Comparison of ENCODE assay signal across 21 cellular contexts in genomic region chr10:43774234-43774769, GRCh38.
A peak's percentile ranks its signal among the peaks of the same experiment; 100 is the strongest.
DNase-seq lines count a peak whose midpoint lies in the region; ATAC-seq, FAIRE-seq and TF ChIP-seq lines count a peak whose summit lies in the region.
"Had no signal": no experiment of that assay in that cellular context is flagged by ENCODE, and none has a peak within 500 bp of the region (broad histone marks: within the 10 kb centered on the region; RNA-seq: fewer than 3 reads in every experiment).

No MANE protein-coding gene starts in this region.

- H3K4me3 ChIP-seq in HepG2 (replicated peaks in 1 of 3; ENCODE audit: insufficient read depth in 1 of 3, low read depth in 2 of 3, low read length in 3 of 3) (no peak overlapping the region), right lobe of liver (no peak overlapping the region), SK-N-SH (ENCODE audit: low read depth in 2 of 2, low read length in 1 of 2) (no peak overlapping the region)
- H3K4me3 ChIP-seq: GM23248 had no signal

- H3K36me3 ChIP-seq in HepG2 (replicated peaks in 1 of 2; ENCODE audit: control insufficient read depth in 1 of 2, insufficient read depth in 2 of 2, low read length in 2 of 2) (no peaks in the 10 kb centered on the region), right lobe of liver (no peaks in the 10 kb centered on the region), SK-N-SH (replicated peaks in 1 of 2; ENCODE audit: control insufficient read depth in 1 of 2, insufficient read depth in 2 of 2, low read length in 1 of 2) (no peaks in the 10 kb centered on the region)

- H3K9me2 ChIP-seq in SK-N-SH, result peaks cover 3% of the 10 kb centered on the region; the same call in 1 of the 2 replicates

- intact Hi-C loops in HepG2 (cut with micrococcal nuclease; ENCODE audit: unreplicated experiment) (no loop called here), right lobe of liver (cut with DNase I) (no loop called here)

- no peak for TF ChIP-seq RAD21 in HepG2 (CRISPR knock-in tag; IDR thresholded peaks at IDR 0.05)
- TF ChIP-seq RAD21 in SK-N-SH (IDR thresholded peaks at IDR 0.05; ENCODE audit: low read length), result no peak

- TF ChIP-seq EP300 in HepG2 (IDR thresholded peaks at IDR 0.05; ENCODE audit: low read depth in 2 of 2, low read length in 2 of 2) (no peak), HepG2 (CRISPR knock-in tag; IDR thresholded peaks at IDR 0.05; ENCODE audit: borderline replicate concordance) (no peak), SK-N-SH (IDR thresholded peaks at IDR 0.05; ENCODE audit: borderline replicate concordance in 1 of 2, low read depth in 1 of 2, low read length in 1 of 2) (no peak)

- in situ Hi-C loops in HepG2 (cut with HindIII; ENCODE audit: extremely low pct_ligation_motif_present, low pct_unique_long_range_greater_than_20kb), result no loop called here

- ATAC-seq in HepG2 (no peak), right lobe of liver (no peak), GM19328 (IDR thresholded peaks at IDR 0.05; ENCODE audit: unreplicated experiment) (no peak)
- ATAC-seq: HCT116 had no signal

- H2AFZ ChIP-seq in HepG2 (ENCODE audit: low read length) (no peak overlapping the region), SK-N-SH (ENCODE audit: low read depth) (no peak overlapping the region)
- H2AFZ ChIP-seq: GM23248 had no signal

- FAIRE-seq in HepG2 (lab: Jason Lieb, UNC), result no peak
- FAIRE-seq: GM12892, H54 had no signal

- H3K9me3 ChIP-seq in HepG2 (ENCODE audit: low read length), result no peaks in the 10 kb centered on the region
- H3K9me3 ChIP-seq in right lobe of liver, result no peaks in the 10 kb centered on the region
- H3K9me3 ChIP-seq in SK-N-SH, result peaks cover 16% of the 10 kb centered on the region; the same call in 1 of the 2 replicates

- no peaks in the 10 kb centered on the region; the same call in 1 of the 2 replicates for H4K20me1 ChIP-seq in HepG2 (ENCODE audit: insufficient read depth, low read length)
- no peaks in the 10 kb centered on the region for H4K20me1 ChIP-seq in SK-N-SH (ENCODE audit: insufficient read depth)

- no peaks in the 10 kb centered on the region for H3K79me2 ChIP-seq in HepG2 (ENCODE audit: insufficient read depth, low read length)
- H3K79me2 ChIP-seq in SK-N-SH (ENCODE audit: insufficient read depth), result no peaks in the 10 kb centered on the region

- H3K4me2 ChIP-seq in HepG2 (ENCODE audit: low read depth, low read length), result no peak overlapping the region
- H3K4me2 ChIP-seq in SK-N-SH, result no peak overlapping the region

- DNase-seq in HepG2 (ENCODE audit: low spot score) (no peak), right lobe of liver (no peak), dermis blood vessel endothelial cell (peak; percentile 37), retina (peak; percentile 30), SK-N-SH (no peak)
- no peak for DNase-seq in stimulated activated CD4-positive, alpha-beta T cell treated with anti-CD3 and anti-CD28 coated beads, Interleukin-4, amount 100 ng/mL, for 4 hours
- DNase-seq: 8988T; AML-193; C1 segment of cervical spinal cord; Calu3; CD4-positive, alpha-beta T cell; DMS153; DND-41; GDM1; GM23248; IMR-90 had no signal

- H3K4me1 ChIP-seq in HepG2 (ENCODE audit: insufficient read depth, low read length), result no peaks in the 10 kb centered on the region
- H3K4me1 ChIP-seq in right lobe of liver, result no peaks in the 10 kb centered on the region
- no peaks in the 10 kb centered on the region for H3K4me1 ChIP-seq in SK-N-SH (ENCODE audit: control insufficient read depth in 1 of 2, insufficient read depth in 2 of 2, low read depth in 1 of 2, low read length in 1 of 2)

- no TSS peak for BruUV-seq in HepG2 (replicated peaks; lab: Mats Ljungman, UMichigan)

- H3K27me3 ChIP-seq in HepG2 (ENCODE audit: control insufficient read depth in 1 of 2, insufficient read depth in 2 of 2, low read length in 2 of 2), result 0 out of 5 replicates have a peak, but pooled peaks cover 0 to 4% of the 10 kb centered on the region in 2 experiments
- no peaks in the 10 kb centered on the region for H3K27me3 ChIP-seq in right lobe of liver
- H3K27me3 ChIP-seq in SK-N-SH (ENCODE audit: insufficient read depth), result no peaks in the 10 kb centered on the region

- no peaks in the 10 kb centered on the region for H3F3A ChIP-seq in SK-N-SH (replicated peaks; ENCODE audit: insufficient read depth)

- TF ChIP-seq POLR2A in HepG2 (IDR thresholded peaks at IDR 0.05; ENCODE audit: insufficient read depth in 1 of 2, low read depth in 2 of 2, low read length in 2 of 2) (no peak), right lobe of liver (IDR thresholded peaks at IDR 0.05) (no peak)

- no peak overlapping the region for H3K27ac ChIP-seq in HepG2 (ENCODE audit: extremely low read length, insufficient read depth, low read length)
- H3K27ac ChIP-seq in right lobe of liver, result no peak overlapping the region
- no peak overlapping the region for H3K27ac ChIP-seq in SK-N-SH (ENCODE audit: low read depth in 2 of 2, low read length in 1 of 2)
- H3K27ac ChIP-seq: GM23248, HL-60 had no signal

- 38% methylated on average over 5 of the region's 5 CpGs for WGBS in HepG2 (ENCODE audit: low lambda C conversion rate)
- WGBS in right lobe of liver (ENCODE audit: insufficient coverage, low coverage, low lambda C conversion rate, missing lambda C conversion rate), result 28% methylated on average over 5 of the region's 5 CpGs
- 27% methylated on average over 5 of the region's 5 CpGs for WGBS in SK-N-SH (ENCODE audit: low lambda C conversion rate)

- CTCF ChIA-PET in HepG2 (lab: Yijun Ruan, JAX; ENCODE audit: low intra/inter-chr PET ratio, low total read pairs), result no interaction called here
- CTCF ChIA-PET in SK-N-SH (lab: Yijun Ruan, JAX), result no interaction called here

- POLR2A ChIA-PET in HepG2 (lab: Yijun Ruan, JAX), result no interaction called here
- POLR2A ChIA-PET in SK-N-SH (lab: Yijun Ruan, JAX), result no interaction called here

- no peak for TF ChIP-seq CTCF in HepG2 (CRISPR knock-in tag; IDR thresholded peaks at IDR 0.05)
- TF ChIP-seq CTCF in right lobe of liver (IDR thresholded peaks at IDR 0.05), result no peak
- no peak for TF ChIP-seq CTCF in SK-N-SH (IDR thresholded peaks at IDR 0.05)

- H3K9ac ChIP-seq in HepG2 (ENCODE audit: insufficient read depth, low read depth, low read length), result no peak overlapping the region
- H3K9ac ChIP-seq in SK-N-SH, result no peak overlapping the region
- H3K9ac ChIP-seq: GM23248 had no signal

TF ChIP-seq in HepG2, 621 proteins besides CTCF, POLR2A, EP300 and RAD21 (continues in another document):
- TF ChIP-seq CREB1 (IDR thresholded peaks at IDR 0.05) (peak; percentile 85), CREB1 (CRISPR knock-in tag; IDR thresholded peaks at IDR 0.05) (no peak), FOXK1 (CRISPR knock-in tag; IDR thresholded peaks at IDR 0.05; ENCODE audit: borderline replicate concordance, low read depth) (no peak), ZNF710 (CRISPR knock-in tag; IDR thresholded peaks at IDR 0.05; ENCODE audit: borderline replicate concordance) (no peak), ZFP62 (CRISPR knock-in tag; IDR thresholded peaks at IDR 0.05) (no peak), MAZ (IDR thresholded peaks at IDR 0.05; ENCODE audit: borderline replicate concordance, low read depth, low read length) (no peak), MAZ (CRISPR knock-in tag; IDR thresholded peaks at IDR 0.05; ENCODE audit: low read depth) (no peak)

TF ChIP-seq in SK-N-SH, 30 proteins besides CTCF, POLR2A, EP300 and RAD21:
- TF ChIP-seq ELF1 (IDR thresholded peaks at IDR 0.05) (no peak), MAX (IDR thresholded peaks at IDR 0.05; ENCODE audit: low read depth) (no peak), TEAD4 (IDR thresholded peaks at IDR 0.05; ENCODE audit: borderline replicate concordance, insufficient read depth) (no peak), NFIC (IDR thresholded peaks at IDR 0.05; ENCODE audit: borderline replicate concordance) (no peak), NRF1 (IDR thresholded peaks at IDR 0.05; ENCODE audit: low read depth, low read length) (no peak), YY1 (IDR thresholded peaks at IDR 0.05; ENCODE audit: low read depth) (no peak), MEF2A (IDR thresholded peaks at IDR 0.05; ENCODE audit: borderline replicate concordance, low read depth) (no peak), RFX5 (IDR thresholded peaks at IDR 0.05; ENCODE audit: low read length) (no peak), JUND (IDR thresholded peaks at IDR 0.05) (no peak)
- TF ChIP-seq, protein P1, sequence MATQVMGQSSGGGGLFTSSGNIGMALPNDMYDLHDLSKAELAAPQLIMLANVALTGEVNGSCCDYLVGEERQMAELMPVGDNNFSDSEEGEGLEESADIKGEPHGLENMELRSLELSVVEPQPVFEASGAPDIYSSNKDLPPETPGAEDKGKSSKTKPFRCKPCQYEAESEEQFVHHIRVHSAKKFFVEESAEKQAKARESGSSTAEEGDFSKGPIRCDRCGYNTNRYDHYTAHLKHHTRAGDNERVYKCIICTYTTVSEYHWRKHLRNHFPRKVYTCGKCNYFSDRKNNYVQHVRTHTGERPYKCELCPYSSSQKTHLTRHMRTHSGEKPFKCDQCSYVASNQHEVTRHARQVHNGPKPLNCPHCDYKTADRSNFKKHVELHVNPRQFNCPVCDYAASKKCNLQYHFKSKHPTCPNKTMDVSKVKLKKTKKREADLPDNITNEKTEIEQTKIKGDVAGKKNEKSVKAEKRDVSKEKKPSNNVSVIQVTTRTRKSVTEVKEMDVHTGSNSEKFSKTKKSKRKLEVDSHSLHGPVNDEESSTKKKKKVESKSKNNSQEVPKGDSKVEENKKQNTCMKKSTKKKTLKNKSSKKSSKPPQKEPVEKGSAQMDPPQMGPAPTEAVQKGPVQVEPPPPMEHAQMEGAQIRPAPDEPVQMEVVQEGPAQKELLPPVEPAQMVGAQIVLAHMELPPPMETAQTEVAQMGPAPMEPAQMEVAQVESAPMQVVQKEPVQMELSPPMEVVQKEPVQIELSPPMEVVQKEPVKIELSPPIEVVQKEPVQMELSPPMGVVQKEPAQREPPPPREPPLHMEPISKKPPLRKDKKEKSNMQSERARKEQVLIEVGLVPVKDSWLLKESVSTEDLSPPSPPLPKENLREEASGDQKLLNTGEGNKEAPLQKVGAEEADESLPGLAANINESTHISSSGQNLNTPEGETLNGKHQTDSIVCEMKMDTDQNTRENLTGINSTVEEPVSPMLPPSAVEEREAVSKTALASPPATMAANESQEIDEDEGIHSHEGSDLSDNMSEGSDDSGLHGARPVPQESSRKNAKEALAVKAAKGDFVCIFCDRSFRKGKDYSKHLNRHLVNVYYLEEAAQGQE (IDR thresholded peaks at IDR 0.05; ENCODE audit: low read depth, low read length), result no peak

Comparison
In these comparisons a context has a peak if more than half of its experiments do, and no peak if none do; other contexts are left out.
1. DNase-seq: peak in dermis blood vessel endothelial cell (single experiment) and retina (single experiment); none in HepG2 (single experiment), right lobe of liver (0 of 3), stimulated activated CD4-positive, alpha-beta T cell treated with anti-CD3 and anti-CD28 coated beads, Interleukin-4, amount 100 ng/mL, for 4 hours (0 of 2) and SK-N-SH (single experiment).